Comparison of ENCODE assay signal across 14 cellular contexts in the genomic region with DNA sequence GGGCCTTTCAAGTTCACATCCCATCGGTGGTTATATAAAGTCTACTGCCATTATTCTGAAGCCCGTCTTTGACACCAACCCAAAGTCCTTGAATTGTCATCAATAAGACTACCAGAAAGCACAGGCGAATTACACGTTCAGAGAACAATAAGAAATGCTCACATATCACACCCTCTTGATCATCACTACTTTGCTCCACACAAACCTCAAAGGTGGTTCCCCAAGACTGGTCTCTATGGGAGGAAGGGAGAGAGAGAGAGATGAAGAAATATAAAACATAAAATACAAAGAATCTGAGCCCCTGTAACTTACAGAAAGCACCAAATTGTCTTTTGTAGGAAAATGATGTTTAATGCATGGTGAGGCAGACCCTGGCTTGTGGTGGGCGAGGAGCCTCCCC. TPM values are rescaled to one million over a fixed set of nuclear protein-coding genes. Genes with fewer than 3 reads are reported as not detected.
A peak's percentile ranks its signal among the peaks of the same experiment; 100 is the strongest.
DNase-seq lines count a peak whose midpoint lies in the region; ATAC-seq and TF ChIP-seq lines count a peak whose summit lies in the region.
"Had no signal": no experiment of that assay in that cellular context is flagged by ENCODE, and none has a peak within 500 bp of the region (broad histone marks: within the 10 kb centered on the region; RNA-seq: fewer than 3 reads in every experiment).

No MANE protein-coding gene starts in this region.

- peak overlapping the region; percentile 59 for H3K4me3 ChIP-seq in kidney epithelial cell (ENCODE audit: low read depth, low read length)
- H3K4me3 ChIP-seq in OCI-LY7 (ENCODE audit: low read depth, low read length, poor library complexity, severe bottlenecking), result no peak overlapping the region
- H3K4me3 ChIP-seq: skin epidermis, transverse colon had no signal

- no peaks in the 10 kb centered on the region for H3K9me3 Mint-ChIP-seq in activated CD8-positive, alpha-beta memory T cell treated with anti-CD3 and anti-CD28 coated beads, Interleukin-2, amount 10 ng/mL, durations not matched to agents 7 days and 5 days (ENCODE audit: low read depth)
- H3K9me3 Mint-ChIP-seq in T-cell, result no peaks in the 10 kb centered on the region
- no peaks in the 10 kb centered on the region for H3K9me3 Mint-ChIP-seq in stimulated activated naive CD8-positive, alpha-beta T cell treated with anti-CD3 and anti-CD28 coated beads, Interleukin-15, amount 100 ng/mL, for 72 hours

- peaks cover 6% of the 10 kb centered on the region for H3K36me3 Mint-ChIP-seq in activated CD8-positive, alpha-beta memory T cell treated with anti-CD3 and anti-CD28 coated beads, Interleukin-2, amount 10 ng/mL, durations not matched to agents 7 days and 5 days
- H3K36me3 Mint-ChIP-seq in T-cell, result no peaks in the 10 kb centered on the region

- no peaks in the 10 kb centered on the region for H4K20me1 ChIP-seq in OCI-LY7 (ENCODE audit: insufficient read depth, low read length)

- H3K4me1 Mint-ChIP-seq in activated CD8-positive, alpha-beta memory T cell treated with anti-CD3 and anti-CD28 coated beads, Interleukin-2, amount 10 ng/mL, durations not matched to agents 7 days and 5 days, result peaks cover 67% of the 10 kb centered on the region
- H3K4me1 Mint-ChIP-seq in T-cell, result peaks cover 73 to 75% (median 75%) of the 10 kb centered on the region in 3 donors
- H3K4me1 Mint-ChIP-seq in stimulated activated naive CD8-positive, alpha-beta T cell treated with anti-CD3 and anti-CD28 coated beads, Interleukin-15, amount 100 ng/mL, for 72 hours, result peaks cover 76% of the 10 kb centered on the region

- no peak overlapping the region for H3K27ac ChIP-seq in OCI-LY7 (ENCODE audit: low read depth, low read length, poor library complexity, severe bottlenecking)

- no peak overlapping the region for H3K4me2 ChIP-seq in OCI-LY7 (ENCODE audit: low read length)

- H3K36me3 ChIP-seq in kidney epithelial cell (ENCODE audit: control insufficient read depth, insufficient read depth, low read length), result peaks cover 3% of the 10 kb centered on the region
- H3K36me3 ChIP-seq in OCI-LY7 (ENCODE audit: insufficient read depth, low read length), result no peaks in the 10 kb centered on the region
- H3K36me3 ChIP-seq: transverse colon had no signal

- no peak overlapping the region for H3K4me3 Mint-ChIP-seq in activated CD8-positive, alpha-beta memory T cell treated with anti-CD3 and anti-CD28 coated beads, Interleukin-2, amount 10 ng/mL, durations not matched to agents 7 days and 5 days
- H3K4me3 Mint-ChIP-seq in T-cell, result peak overlapping the region in 1 of 3 donors; percentile 34
- peak overlapping the region; percentile 57 to 59 for H3K4me3 Mint-ChIP-seq in stimulated activated naive CD8-positive, alpha-beta T cell treated with anti-CD3 and anti-CD28 coated beads, Interleukin-15, amount 100 ng/mL, for 72 hours

- no TSS peak for BruUV-seq in OCI-LY7 (replicated peaks; lab: Mats Ljungman, UMichigan)

- no peaks in the 10 kb centered on the region for H3K27me3 ChIP-seq in kidney epithelial cell (ENCODE audit: control insufficient read depth, insufficient read depth, low read length)
- H3K27me3 ChIP-seq: foreskin keratinocyte, transverse colon had no signal

- no peaks in the 10 kb centered on the region for H3K79me2 ChIP-seq in OCI-LY7 (ENCODE audit: insufficient read depth, low read depth, low read length)

- TF ChIP-seq CTCF in kidney epithelial cell (IDR thresholded peaks at IDR 0.05; ENCODE audit: insufficient read depth, low read length, poor library complexity, severe bottlenecking) (no peak), OCI-LY7 (conservative IDR thresholded peaks at IDR 0.05; ENCODE audit: low read length) (no peak)

- intact Hi-C loops in OCI-LY7 (cut with micrococcal nuclease; ENCODE audit: unreplicated experiment), result loop anchor here (10.0 kb wide), 1 partner anchor 401 kb away; a partner anchor contains a TSS

- no peaks in the 10 kb centered on the region for H3K9me2 ChIP-seq in OCI-LY7 (ENCODE audit: insufficient read depth, low read length)

- no peak for ATAC-seq in activated CD8-positive, alpha-beta memory T cell treated with anti-CD3 and anti-CD28 coated beads, Interleukin-2, amount 10 ng/mL, durations not matched to agents 7 days and 5 days
- ATAC-seq in T-cell (replicated peaks in 1 of 4), result peak in 1 of 4 experiments; percentile 24
- ATAC-seq in stimulated activated naive CD8-positive, alpha-beta T cell treated with anti-CD3 and anti-CD28 coated beads, Interleukin-15, amount 100 ng/mL, for 72 hours, result peak; percentile 75
- no peak for ATAC-seq in HG03460 (IDR thresholded peaks at IDR 0.05; ENCODE audit: unreplicated experiment)
- ATAC-seq: foreskin keratinocyte had no signal

- POLR2A ChIA-PET in T-cell (lab: Charles Lee) (no interaction called here), OCI-LY7 (lab: Charles Lee) (interaction anchor here (0.7 to 1.0 kb wide), 2 partner anchors 8 to 23 kb away, joined by 3 to 8 read pairs; no protein-coding TSS in a partner anchor)

- H3K27ac Mint-ChIP-seq in activated CD8-positive, alpha-beta memory T cell treated with anti-CD3 and anti-CD28 coated beads, Interleukin-2, amount 10 ng/mL, durations not matched to agents 7 days and 5 days, result peak overlapping the region; percentile 45
- H3K27ac Mint-ChIP-seq in T-cell, result peak overlapping the region; percentile 78 to 96
- H3K27ac Mint-ChIP-seq in stimulated activated naive CD8-positive, alpha-beta T cell treated with anti-CD3 and anti-CD28 coated beads, Interleukin-15, amount 100 ng/mL, for 72 hours, result peak overlapping the region in 1 of 2 donors; percentile 34

- H3K9me3 ChIP-seq in OCI-LY7 (ENCODE audit: low read length), result no peaks in the 10 kb centered on the region
- H3K9me3 ChIP-seq: transverse colon had no signal

- H2AFZ ChIP-seq in OCI-LY7 (ENCODE audit: low read length), result no peak overlapping the region

- peak; percentile 53 for DNase-seq in activated CD8-positive, alpha-beta memory T cell treated with anti-CD3 and anti-CD28 coated beads, Interleukin-2, amount 10 ng/mL, durations not matched to agents 7 days and 5 days
- DNase-seq in activated CD8-positive, alpha-beta memory T cell treated with anti-CD3 and anti-CD28 coated beads for 24 hours, result no peak
- DNase-seq in T-cell (no peak), kidney epithelial cell (ENCODE audit: low read depth) (no peak), OCI-LY7 (ENCODE audit: low spot score) (no peak), mesenteric fat pad (ENCODE audit: low spot score) (no peak)
- DNase-seq in stimulated activated naive CD8-positive, alpha-beta T cell treated with anti-CD3 and anti-CD28 coated beads, Interleukin-15, amount 100 ng/mL, for 72 hours, result peak in 1 of 2 donors; percentile 32
- DNase-seq: ACHN; DMS153; effector CD4-positive, alpha-beta T cell; foreskin keratinocyte; transverse colon had no signal

- peaks cover 27% of the 10 kb centered on the region for H3K4me1 ChIP-seq in OCI-LY7 (ENCODE audit: insufficient read depth, low read length, poor library complexity, severe bottlenecking)

- H3K27me3 Mint-ChIP-seq in activated CD8-positive, alpha-beta memory T cell treated with anti-CD3 and anti-CD28 coated beads, Interleukin-2, amount 10 ng/mL, durations not matched to agents 7 days and 5 days, result no peaks in the 10 kb centered on the region
- H3K27me3 Mint-ChIP-seq in T-cell, result no peaks in the 10 kb centered on the region
- H3K27me3 Mint-ChIP-seq in stimulated activated naive CD8-positive, alpha-beta T cell treated with anti-CD3 and anti-CD28 coated beads, Interleukin-15, amount 100 ng/mL, for 72 hours, result no peaks in the 10 kb centered on the region

- CTCF ChIA-PET in activated CD8-positive, alpha-beta memory T cell treated with anti-CD3 and anti-CD28 coated beads, Interleukin-2, amount 10 ng/mL, durations not matched to agents 7 days and 5 days (lab: Charles Lee), result interaction anchor here (1.0 to 4.8 kb wide), 6 partner anchors 64 to 437 kb away, joined by 3 to 18 read pairs (median 3); no protein-coding TSS in a partner anchor
- CTCF ChIA-PET in T-cell (lab: Charles Lee) (interaction anchor here (0.5 to 0.7 kb wide), 2 partner anchors 18 to 60 kb away, joined by 3 to 6 read pairs; no protein-coding TSS in a partner anchor), OCI-LY7 (lab: Charles Lee; ENCODE audit: unreplicated experiment) (interaction anchor here (0.6 kb wide), 1 partner anchor 237 kb away, joined by 7 read pairs; no protein-coding TSS in a partner anchor)

RNA-seq across cellular contexts. Expression of a gene that starts 4.4 kb away (rescaled TPM):
- total RNA-seq in activated CD8-positive, alpha-beta memory T cell treated with anti-CD3 and anti-CD28 coated beads, Interleukin-2, amount 10 ng/mL, durations not matched to agents 7 days and 5 days, result 10 to 100 TPM; 20.2 to 21.4 TPM
- total RNA-seq in T-cell (10 to 100 TPM; 32.7 to 34.5 (median 33.5) TPM), kidney epithelial cell (44.0 and 50.5 TPM in 2 replicates), OCI-LY7 (2022) (7.9 and 10.3 TPM in 2 replicates), mesenteric fat pad (217 TPM)
- 5.9 and 6.2 TPM in 2 replicates for total RNA-seq in OCI-LY7 (2014; rRNA removed; shearing (Covaris generic))

RNA-seq across cellular contexts. Expression of a gene that starts 55.7 kb away (rescaled TPM):
- 1 to 10 TPM; 1.7 to 3.9 TPM for total RNA-seq in activated CD8-positive, alpha-beta memory T cell treated with anti-CD3 and anti-CD28 coated beads, Interleukin-2, amount 10 ng/mL, durations not matched to agents 7 days and 5 days
- total RNA-seq in T-cell (10 to 100 TPM in 2 of 5 donors, 1 to 10 TPM in 3; 5.2 to 14.2 (median 7.3) TPM), kidney epithelial cell (7.1 and 7.8 TPM in 2 replicates), OCI-LY7 (2022) (0.86 TPM in 1 of 2 replicates, not detected in the other), mesenteric fat pad (35.2 TPM)
- total RNA-seq in OCI-LY7 (2014; rRNA removed; shearing (Covaris generic)), result not detected in 2 replicates
